8 cellular contexts compared by ENCODE assay signal in genomic region chr17:60602385-60602742, GRCh38. TPM values are rescaled to one million over a fixed set of nuclear protein-coding genes. Genes with fewer than 3 reads are reported as not detected.
DNase-seq lines count a peak whose midpoint lies in the region; ATAC-seq and TF ChIP-seq lines count a peak whose summit lies in the region.

No MANE protein-coding gene starts in this region.

- no peak for ATAC-seq in heart left ventricle
- ATAC-seq in Right ventricle myocardium superior (ENCODE audit: poor library complexity) = no peak
- no peak for ATAC-seq in lung (ENCODE audit: insufficient read depth, low FRiP score)
- ATAC-seq in HG03342 (IDR thresholded peaks at IDR 0.05; ENCODE audit: unreplicated experiment) = no peak
- no peak for ATAC-seq in GM21367 (IDR thresholded peaks at IDR 0.05; ENCODE audit: unreplicated experiment)

- TF ChIP-seq CTCF in heart left ventricle (IDR thresholded peaks at IDR 0.05) (no peak), astrocyte of the spinal cord (IDR thresholded peaks at IDR 0.05; ENCODE audit: low read depth, low read length) (no peak), lung (IDR thresholded peaks at IDR 0.05; ENCODE audit: control extremely low read depth, extremely low read depth) (no peak)

- in situ Hi-C loops in astrocyte of the spinal cord (cut with HindIII; ENCODE audit: low sequenced_read_pairs) = no loop called here

- H3K36me3 ChIP-seq in heart left ventricle (no peaks in the 10 kb centered on the region), lung (ENCODE audit: control insufficient read depth in 2 of 2, insufficient read depth in 2 of 2, low read length in 2 of 2) (no peaks in the 10 kb centered on the region), urinary bladder (ENCODE audit: insufficient read depth) (no peaks in the 10 kb centered on the region)

- H3K4me3 ChIP-seq in heart left ventricle (peak overlapping the region in 11 of 12 donors; percentile 67 to 98 (median 93)), astrocyte of the spinal cord (ENCODE audit: low read depth, low read length) (peak overlapping the region; percentile 91), lung (peak overlapping the region; percentile 31), urinary bladder (ENCODE audit: low read depth, low read length) (peak overlapping the region; percentile 94)

- peak overlapping the region in 8 of 12 donors; percentile 21 to 100 (median 98) for H3K27ac ChIP-seq in heart left ventricle
- H3K27ac ChIP-seq in lung (ENCODE audit: low read depth in 1 of 2, low read length in 1 of 2) = peak overlapping the region in 1 of 2 donors; percentile 14
- no peak overlapping the region for H3K27ac ChIP-seq in urinary bladder (ENCODE audit: low read depth)

- no peaks in the 10 kb centered on the region for H3K27me3 ChIP-seq in heart left ventricle
- no peaks in the 10 kb centered on the region for H3K27me3 ChIP-seq in lung (ENCODE audit: control insufficient read depth, insufficient read depth)

- H3K4me1 ChIP-seq in heart left ventricle = peaks cover 0 to 68% (median 25%) of the 10 kb centered on the region in 12 donors
- H3K4me1 ChIP-seq in lung (ENCODE audit: control insufficient read depth in 2 of 2, insufficient read depth in 2 of 2, low read length in 2 of 2) = peaks cover 3 to 13% of the 10 kb centered on the region in 2 donors
- no peaks in the 10 kb centered on the region for H3K4me1 ChIP-seq in urinary bladder (ENCODE audit: insufficient read depth)

- DNase-seq in heart left ventricle (no peak), Right ventricle myocardium superior (no peak), astrocyte of the spinal cord (ENCODE audit: low read depth, low spot score) (no peak), lung (ENCODE audit: low spot score) (no peak), RPMI8226 (no peak)

- intact Hi-C loops in heart left ventricle (cut with DNase I) = loop anchor here in 4 of 10 donors (5.0 kb wide), 2 partner anchors 35 to 40 kb away; no protein-coding TSS in a partner anchor
- intact Hi-C loops in Right ventricle myocardium superior (cut with DNase I) = loop anchor here (5.0 kb wide), 1 partner anchor 35 kb away; no protein-coding TSS in a partner anchor

- H3K9me3 ChIP-seq in heart left ventricle = no peaks in the 10 kb centered on the region
- H3K9me3 ChIP-seq in lung (ENCODE audit: control insufficient read depth in 2 of 2, insufficient read depth in 1 of 2, low read length in 1 of 2) = no peaks in the 10 kb centered on the region

- WGBS in heart left ventricle, 4 donors = 22 to 28% (median 24%) methylated on average over 12 of the region's 12 CpGs
- WGBS in lung, 2 donors = 9 to 20% methylated on average over 12 of the region's 12 CpGs
- 4% methylated on average over 12 of the region's 12 CpGs for WGBS in urinary bladder

- no peak for TF ChIP-seq POLR2A in heart left ventricle (IDR thresholded peaks at IDR 0.05)

RNA-seq across cellular contexts. Expression of gene PPM1D, which starts 2.4 kb away (rescaled TPM):
- total RNA-seq in heart left ventricle (10 to 100 TPM in 2 of 9 donors, 1 to 10 TPM in 7; 6.2 to 11.4 (median 7.7) TPM), Right ventricle myocardium superior (7.8 TPM), lung (10 to 100 TPM; 16.7 to 27.8 TPM), urinary bladder (17.0 TPM)
- polyA plus RNA-seq in heart left ventricle (1 to 10 TPM; 1.9 to 6.4 TPM), lung (1 to 10 TPM; 4.4 to 8.2 TPM), urinary bladder (11.2 TPM)

Comparison
In these comparisons a context has a peak if more than half of its experiments do, and no peak if none do; other contexts are left out.
1. H3K4me3 ChIP-seq: peak in every context shown above with its lines; median percentile 94 in urinary bladder; 93 in heart left ventricle; 91 in astrocyte of the spinal cord; 31 in lung.